In the genomic region with DNA sequence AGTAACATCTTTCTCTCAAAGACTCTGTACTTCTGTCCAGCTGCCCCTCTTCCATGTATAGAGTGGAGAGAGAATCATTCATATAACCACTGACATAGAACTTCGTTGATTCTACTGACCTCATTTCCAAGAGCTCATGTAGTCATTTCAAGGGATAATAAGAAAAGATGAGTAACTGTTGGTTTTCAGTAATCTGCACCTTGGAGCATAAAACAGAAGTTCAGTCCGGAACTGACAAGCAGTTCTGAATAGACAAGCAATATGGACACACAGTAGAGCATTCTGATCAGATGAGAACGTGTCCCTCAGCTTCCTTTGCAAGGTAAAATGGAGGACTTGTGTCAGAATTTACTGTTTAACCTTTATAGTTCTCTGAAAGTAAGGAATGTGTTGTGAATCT, we compare ENCODE assay signal across 1 cellular context.
TF ChIP-seq lines count a peak whose summit lies in the region.

No MANE protein-coding gene starts in this region.

TF ChIP-seq in GM23338, 12 proteins besides CTCF, POLR2A, EP300 and RAD21 (continued from another document):
- TF ChIP-seq, protein P1, sequence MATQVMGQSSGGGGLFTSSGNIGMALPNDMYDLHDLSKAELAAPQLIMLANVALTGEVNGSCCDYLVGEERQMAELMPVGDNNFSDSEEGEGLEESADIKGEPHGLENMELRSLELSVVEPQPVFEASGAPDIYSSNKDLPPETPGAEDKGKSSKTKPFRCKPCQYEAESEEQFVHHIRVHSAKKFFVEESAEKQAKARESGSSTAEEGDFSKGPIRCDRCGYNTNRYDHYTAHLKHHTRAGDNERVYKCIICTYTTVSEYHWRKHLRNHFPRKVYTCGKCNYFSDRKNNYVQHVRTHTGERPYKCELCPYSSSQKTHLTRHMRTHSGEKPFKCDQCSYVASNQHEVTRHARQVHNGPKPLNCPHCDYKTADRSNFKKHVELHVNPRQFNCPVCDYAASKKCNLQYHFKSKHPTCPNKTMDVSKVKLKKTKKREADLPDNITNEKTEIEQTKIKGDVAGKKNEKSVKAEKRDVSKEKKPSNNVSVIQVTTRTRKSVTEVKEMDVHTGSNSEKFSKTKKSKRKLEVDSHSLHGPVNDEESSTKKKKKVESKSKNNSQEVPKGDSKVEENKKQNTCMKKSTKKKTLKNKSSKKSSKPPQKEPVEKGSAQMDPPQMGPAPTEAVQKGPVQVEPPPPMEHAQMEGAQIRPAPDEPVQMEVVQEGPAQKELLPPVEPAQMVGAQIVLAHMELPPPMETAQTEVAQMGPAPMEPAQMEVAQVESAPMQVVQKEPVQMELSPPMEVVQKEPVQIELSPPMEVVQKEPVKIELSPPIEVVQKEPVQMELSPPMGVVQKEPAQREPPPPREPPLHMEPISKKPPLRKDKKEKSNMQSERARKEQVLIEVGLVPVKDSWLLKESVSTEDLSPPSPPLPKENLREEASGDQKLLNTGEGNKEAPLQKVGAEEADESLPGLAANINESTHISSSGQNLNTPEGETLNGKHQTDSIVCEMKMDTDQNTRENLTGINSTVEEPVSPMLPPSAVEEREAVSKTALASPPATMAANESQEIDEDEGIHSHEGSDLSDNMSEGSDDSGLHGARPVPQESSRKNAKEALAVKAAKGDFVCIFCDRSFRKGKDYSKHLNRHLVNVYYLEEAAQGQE (IDR thresholded peaks at IDR 0.05; ENCODE audit: unreplicated experiment), result no peak
- TF ChIP-seq, protein P2, sequence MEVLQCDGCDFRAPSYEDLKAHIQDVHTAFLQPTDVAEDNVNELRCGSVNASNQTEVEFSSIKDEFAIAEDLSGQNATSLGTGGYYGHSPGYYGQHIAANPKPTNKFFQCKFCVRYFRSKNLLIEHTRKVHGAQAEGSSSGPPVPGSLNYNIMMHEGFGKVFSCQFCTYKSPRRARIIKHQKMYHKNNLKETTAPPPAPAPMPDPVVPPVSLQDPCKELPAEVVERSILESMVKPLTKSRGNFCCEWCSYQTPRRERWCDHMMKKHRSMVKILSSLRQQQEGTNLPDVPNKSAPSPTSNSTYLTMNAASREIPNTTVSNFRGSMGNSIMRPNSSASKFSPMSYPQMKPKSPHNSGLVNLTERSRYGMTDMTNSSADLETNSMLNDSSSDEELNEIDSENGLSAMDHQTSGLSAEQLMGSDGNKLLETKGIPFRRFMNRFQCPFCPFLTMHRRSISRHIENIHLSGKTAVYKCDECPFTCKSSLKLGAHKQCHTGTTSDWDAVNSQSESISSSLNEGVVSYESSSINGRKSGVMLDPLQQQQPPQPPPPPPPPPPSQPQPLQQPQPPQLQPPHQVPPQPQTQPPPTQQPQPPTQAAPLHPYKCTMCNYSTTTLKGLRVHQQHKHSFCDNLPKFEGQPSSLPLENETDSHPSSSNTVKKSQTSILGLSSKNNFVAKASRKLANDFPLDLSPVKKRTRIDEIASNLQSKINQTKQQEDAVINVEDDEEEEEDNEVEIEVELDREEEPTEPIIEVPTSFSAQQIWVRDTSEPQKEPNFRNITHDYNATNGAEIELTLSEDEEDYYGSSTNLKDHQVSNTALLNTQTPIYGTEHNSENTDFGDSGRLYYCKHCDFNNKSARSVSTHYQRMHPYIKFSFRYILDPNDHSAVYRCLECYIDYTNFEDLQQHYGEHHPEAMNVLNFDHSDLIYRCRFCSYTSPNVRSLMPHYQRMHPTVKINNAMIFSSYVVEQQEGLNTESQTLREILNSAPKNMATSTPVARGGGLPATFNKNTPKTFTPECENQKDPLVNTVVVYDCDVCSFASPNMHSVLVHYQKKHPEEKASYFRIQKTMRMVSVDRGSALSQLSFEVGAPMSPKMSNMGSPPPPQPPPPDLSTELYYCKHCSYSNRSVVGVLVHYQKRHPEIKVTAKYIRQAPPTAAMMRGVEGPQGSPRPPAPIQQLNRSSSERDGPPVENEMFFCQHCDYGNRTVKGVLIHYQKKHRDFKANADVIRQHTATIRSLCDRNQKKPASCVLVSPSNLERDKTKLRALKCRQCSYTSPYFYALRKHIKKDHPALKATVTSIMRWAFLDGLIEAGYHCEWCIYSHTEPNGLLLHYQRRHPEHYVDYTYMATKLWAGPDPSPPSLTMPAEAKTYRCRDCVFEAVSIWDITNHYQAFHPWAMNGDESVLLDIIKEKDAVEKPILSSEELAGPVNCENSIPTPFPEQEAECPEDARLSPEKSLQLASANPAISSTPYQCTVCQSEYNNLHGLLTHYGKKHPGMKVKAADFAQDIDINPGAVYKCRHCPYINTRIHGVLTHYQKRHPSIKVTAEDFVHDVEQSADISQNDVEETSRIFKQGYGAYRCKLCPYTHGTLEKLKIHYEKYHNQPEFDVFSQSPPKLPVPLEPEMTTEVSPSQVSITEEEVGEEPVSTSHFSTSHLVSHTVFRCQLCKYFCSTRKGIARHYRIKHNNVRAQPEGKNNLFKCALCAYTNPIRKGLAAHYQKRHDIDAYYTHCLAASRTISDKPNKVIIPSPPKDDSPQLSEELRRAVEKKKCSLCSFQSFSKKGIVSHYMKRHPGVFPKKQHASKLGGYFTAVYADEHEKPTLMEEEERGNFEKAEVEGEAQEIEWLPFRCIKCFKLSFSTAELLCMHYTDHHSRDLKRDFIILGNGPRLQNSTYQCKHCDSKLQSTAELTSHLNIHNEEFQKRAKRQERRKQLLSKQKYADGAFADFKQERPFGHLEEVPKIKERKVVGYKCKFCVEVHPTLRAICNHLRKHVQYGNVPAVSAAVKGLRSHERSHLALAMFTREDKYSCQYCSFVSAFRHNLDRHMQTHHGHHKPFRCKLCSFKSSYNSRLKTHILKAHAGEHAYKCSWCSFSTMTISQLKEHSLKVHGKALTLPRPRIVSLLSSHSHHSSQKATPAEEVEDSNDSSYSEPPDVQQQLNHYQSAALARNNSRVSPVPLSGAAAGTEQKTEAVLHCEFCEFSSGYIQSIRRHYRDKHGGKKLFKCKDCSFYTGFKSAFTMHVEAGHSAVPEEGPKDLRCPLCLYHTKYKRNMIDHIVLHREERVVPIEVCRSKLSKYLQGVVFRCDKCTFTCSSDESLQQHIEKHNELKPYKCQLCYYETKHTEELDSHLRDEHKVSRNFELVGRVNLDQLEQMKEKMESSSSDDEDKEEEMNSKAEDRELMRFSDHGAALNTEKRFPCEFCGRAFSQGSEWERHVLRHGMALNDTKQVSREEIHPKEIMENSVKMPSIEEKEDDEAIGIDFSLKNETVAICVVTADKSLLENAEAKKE (CRISPR knock-in tag; IDR thresholded peaks at IDR 0.05), result no peak
